ENCODE assay signal across 8 cellular contexts in genomic region chr1:89065077-89065868, GRCh38. TPM values are rescaled to one million over a fixed set of nuclear protein-coding genes. Genes with fewer than 3 reads are reported as not detected.
DNase-seq lines count a peak whose midpoint lies in the region; TF ChIP-seq lines count a peak whose summit lies in the region.

GBP1 (minus strand) TSS chr1:89065208; CDS start chr1:89063234, 1,974 bp downstream.

- TF ChIP-seq CTCF in GM12865 (IDR thresholded peaks at IDR 0.05; ENCODE audit: insufficient read depth, low read depth, low read length, missing control alignments) (no peak), liver (IDR thresholded peaks at IDR 0.05; ENCODE audit: low read depth, low read length, missing input control) (no peak), testis (IDR thresholded peaks at IDR 0.05) (no peak)

- H3K4me1 ChIP-seq in liver (ENCODE audit: control insufficient read depth in 4 of 4, insufficient read depth in 4 of 4, low read length in 3 of 4) = peaks cover 0 to 26% (median 5%) of the 10 kb centered on the region in 4 donors
- H3K4me1 ChIP-seq in testis = peaks cover 7% of the 10 kb centered on the region

- DNase-seq in GM12865 (ENCODE audit: low read depth) (peak; percentile 70), H4 (ENCODE audit: low spot score) (peak; percentile 74), NCI-H460 (ENCODE audit: extremely low read depth, low read depth) (peak; percentile 6), testis (peak; percentile 22), HEK293T (ENCODE audit: extremely low spot score) (no peak), NCI-H1436 treated with DMSO at 0.1 percent for 48 hours (lab: John Stamatoyannopoulos, UW) (no peak)
- peak; percentile 48 for DNase-seq in central memory CD4-positive, alpha-beta T cell

- peak within 1 kb of the TSS; percentile 83 for H3K4me3 ChIP-seq in GM12865 (ENCODE audit: low read depth, low read length)
- H3K4me3 ChIP-seq in liver (ENCODE audit: low read depth in 1 of 3, low read length in 3 of 3) = peak within 1 kb of the TSS; percentile 52 to 91 (median 75)
- peak within 1 kb of the TSS; percentile 47 to 62 for H3K4me3 ChIP-seq in testis

- H3K36me3 ChIP-seq in liver (ENCODE audit: control insufficient read depth in 4 of 4, insufficient read depth in 3 of 4, low read depth in 1 of 4, low read length in 3 of 4) (peaks cover 0 to 12% (median 6%) of the 10 kb centered on the region in 4 donors), testis (ENCODE audit: low read depth, missing control alignments) (no peaks in the 10 kb centered on the region)

- TF ChIP-seq RAD21 in liver (IDR thresholded peaks at IDR 0.05) = peak; percentile 33 to 37

- H3K9me3 ChIP-seq in liver (ENCODE audit: control insufficient read depth in 4 of 4, low read length in 3 of 4) (no peaks in the 10 kb centered on the region), testis (no peaks in the 10 kb centered on the region)

- POLR2A ChIA-PET in HEK293T (lab: Yijun Ruan, JAX) = no interaction called here

- CTCF ChIA-PET in HEK293T (lab: Yijun Ruan, JAX) = no interaction called here

- H3K27me3 ChIP-seq in liver (ENCODE audit: control insufficient read depth in 4 of 4, insufficient read depth in 4 of 4, low read length in 3 of 4) (no peaks in the 10 kb centered on the region), testis (no peaks in the 10 kb centered on the region)

- no peak for TF ChIP-seq POLR2A in testis (IDR thresholded peaks at IDR 0.05)

- intact Hi-C loops in testis (cut with DNase I; ENCODE audit: low total_unique reads) = no loop called here

- H3K27ac ChIP-seq in liver (ENCODE audit: low read depth in 1 of 2, low read length in 2 of 2) (peak within 1 kb of the TSS; percentile 91 to 98), testis (peak within 1 kb of the TSS; percentile 83 to 91)

- H3K9ac ChIP-seq in liver (ENCODE audit: low read depth in 1 of 2, low read length in 2 of 2) = peak within 1 kb of the TSS; percentile 93 to 100

- 22% methylated on average over 4 of the region's 4 CpGs for WGBS in liver
- WGBS in testis, 2 donors = 38 to 52% methylated on average over 4 of the region's 4 CpGs

TF ChIP-seq in liver, 16 proteins besides CTCF, POLR2A, EP300 and RAD21 (continues in another document):
- TF ChIP-seq TAF1 (conservative IDR thresholded peaks at IDR 0.05) (peak; percentile 98), FOXA2 (IDR thresholded peaks at IDR 0.05) (no peak), HNF4G (IDR thresholded peaks at IDR 0.05) (no peak), GABPA (IDR thresholded peaks at IDR 0.05 in 1 of 2, conservative IDR thresholded peaks at IDR 0.05 in 1 of 2) (no peak), JUND (IDR thresholded peaks at IDR 0.05) (peak in 1 of 2 donors; percentile 55), NR2F2 (IDR thresholded peaks at IDR 0.05) (peak; percentile 10), REST (IDR thresholded peaks at IDR 0.05) (peak; percentile 91), HNF4A (conservative IDR thresholded peaks at IDR 0.05) (peak; percentile 16 to 22)
- TF ChIP-seq, protein P1, sequence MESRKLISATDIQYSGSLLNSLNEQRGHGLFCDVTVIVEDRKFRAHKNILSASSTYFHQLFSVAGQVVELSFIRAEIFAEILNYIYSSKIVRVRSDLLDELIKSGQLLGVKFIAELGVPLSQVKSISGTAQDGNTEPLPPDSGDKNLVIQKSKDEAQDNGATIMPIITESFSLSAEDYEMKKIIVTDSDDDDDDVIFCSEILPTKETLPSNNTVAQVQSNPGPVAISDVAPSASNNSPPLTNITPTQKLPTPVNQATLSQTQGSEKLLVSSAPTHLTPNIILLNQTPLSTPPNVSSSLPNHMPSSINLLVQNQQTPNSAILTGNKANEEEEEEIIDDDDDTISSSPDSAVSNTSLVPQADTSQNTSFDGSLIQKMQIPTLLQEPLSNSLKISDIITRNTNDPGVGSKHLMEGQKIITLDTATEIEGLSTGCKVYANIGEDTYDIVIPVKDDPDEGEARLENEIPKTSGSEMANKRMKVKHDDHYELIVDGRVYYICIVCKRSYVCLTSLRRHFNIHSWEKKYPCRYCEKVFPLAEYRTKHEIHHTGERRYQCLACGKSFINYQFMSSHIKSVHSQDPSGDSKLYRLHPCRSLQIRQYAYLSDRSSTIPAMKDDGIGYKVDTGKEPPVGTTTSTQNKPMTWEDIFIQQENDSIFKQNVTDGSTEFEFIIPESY (IDR thresholded peaks at IDR 0.05) = peak; percentile 28

TF ChIP-seq in HEK293T, 16 proteins besides CTCF, POLR2A, EP300 and RAD21:
- TF ChIP-seq, protein P2, sequence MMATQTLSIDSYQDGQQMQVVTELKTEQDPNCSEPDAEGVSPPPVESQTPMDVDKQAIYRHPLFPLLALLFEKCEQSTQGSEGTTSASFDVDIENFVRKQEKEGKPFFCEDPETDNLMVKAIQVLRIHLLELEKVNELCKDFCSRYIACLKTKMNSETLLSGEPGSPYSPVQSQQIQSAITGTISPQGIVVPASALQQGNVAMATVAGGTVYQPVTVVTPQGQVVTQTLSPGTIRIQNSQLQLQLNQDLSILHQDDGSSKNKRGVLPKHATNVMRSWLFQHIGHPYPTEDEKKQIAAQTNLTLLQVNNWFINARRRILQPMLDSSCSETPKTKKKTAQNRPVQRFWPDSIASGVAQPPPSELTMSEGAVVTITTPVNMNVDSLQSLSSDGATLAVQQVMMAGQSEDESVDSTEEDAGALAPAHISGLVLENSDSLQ (IDR thresholded peaks at IDR 0.05) = no peak
- TF ChIP-seq SUZ12 (IDR thresholded peaks at IDR 0.05) (no peak), CTBP1 (IDR thresholded peaks at IDR 0.05; ENCODE audit: borderline replicate concordance) (no peak), ARNT (IDR thresholded peaks at IDR 0.05) (no peak), FOXA1 (IDR thresholded peaks at IDR 0.05) (no peak), FOXM1 (IDR thresholded peaks at IDR 0.05; ENCODE audit: borderline replicate concordance) (no peak), FOXK2 (IDR thresholded peaks at IDR 0.05) (no peak), NFRKB (IDR thresholded peaks at IDR 0.05) (no peak), L3MBTL2 (conservative IDR thresholded peaks at IDR 0.05) (no peak), BHLHE40 (IDR thresholded peaks at IDR 0.05; ENCODE audit: borderline replicate concordance) (no peak), ZNF384 (IDR thresholded peaks at IDR 0.05) (no peak), TARDBP (IDR thresholded peaks at IDR 0.05) (no peak)

RNA-seq across cellular contexts. Expression of gene GBP1, which starts in this region (rescaled TPM):
- 18.7 and 23.5 TPM in 2 replicates for total RNA-seq in H4 (2014; rRNA removed; shearing (Covaris generic))
- total RNA-seq in NCI-H460 (2014; rRNA removed; shearing (Covaris generic)) = 4.1 and 4.9 TPM in 2 replicates
- polyA plus RNA-seq in NCI-H460 (2014; cell fraction: nucleus; rRNA removed) = 2.3 and 3.0 TPM in 2 replicates
- 10 to 100 TPM in 1 of 2 donors, 1 to 10 TPM in 1; 9.1 to 23.5 TPM for total RNA-seq in liver
- polyA plus RNA-seq in liver = 10 to 100 TPM; 16.6 to 72.6 TPM
- 10 to 100 TPM; 11.3 to 19.1 TPM for total RNA-seq in testis
- 21.5 TPM for polyA plus RNA-seq in testis (ENCODE audit: insufficient read depth, low read depth, low replicate concordance)

Comparison
In these comparisons a context has a peak if more than half of its experiments do, and no peak if none do; other contexts are left out.
1. DNase-seq: peak in GM12865 (single experiment), H4 (single experiment), NCI-H460 (single experiment), central memory CD4-positive, alpha-beta T cell (single experiment) and testis (single experiment); none in HEK293T (single experiment) and NCI-H1436 treated with DMSO at 0.1 percent for 48 hours (single experiment).
2. Peak in every context shown above with its lines, with median percentiles within 50 percentile points of each other: H3K4me3 ChIP-seq.